Comparison of ENCODE assay signal across 27 cellular contexts in genomic region chr4:15531792-15532191, GRCh38.
"Had no signal": no experiment of that assay in that cellular context is flagged by ENCODE, and none has a peak within 500 bp of the region (broad histone marks: within the 10 kb centered on the region; RNA-seq: fewer than 3 reads in every experiment).

No MANE protein-coding gene starts in this region.

- H3K27ac ChIP-seq: brain microvascular endothelial cell, coronary artery, dorsolateral prefrontal cortex, esophagus muscularis mucosa, foreskin keratinocyte, gastrocnemius medialis, WERI-Rb-1 had no signal

- DNase-seq: activated B cell treated with CpG ODN at 0.5 μM for 24 hours; activated CD4-positive, alpha-beta T cell treated with anti-CD3 and anti-CD28 coated beads for 48 hours; activated CD4-positive, alpha-beta T cell treated with anti-CD3 and anti-CD28 coated beads, Interleukin-2, amount 50 U/mL, for 1 hour; activated CD4-positive, alpha-beta T cell treated with anti-CD3 and anti-CD28 coated beads, Interleukin-2, amount 50 U/mL, for 48 hours; activated CD8-positive, alpha-beta memory T cell treated with anti-CD3 and anti-CD28 coated beads for 24 hours; activated CD8-positive, alpha-beta T cell treated with anti-CD3 and anti-CD28 coated beads for 36 hours; activated effector memory CD4-positive, alpha-beta T cell treated with Interleukin-2 at 50 U/mL for 16 hours; activated gamma-delta T cell treated with Interleukin-2 at 50 U/mL for 16 hours; activated naive CD4-positive, alpha-beta T cell treated with anti-CD3 and anti-CD28 coated beads, Interleukin-2, amount 50 U/mL, for 16 hours; activated naive CD4-positive, alpha-beta T cell treated with Interleukin-2 at 50 U/mL for 16 hours; activated T-cell treated with anti-CD3 and anti-CD28 coated beads, Interleukin-2, amount 50 U/mL, for 4 hours; amniotic stem cell; anterior cingulate cortex; brain microvascular endothelial cell; dorsolateral prefrontal cortex; effector memory CD4-positive, alpha-beta T cell; endodermal cell; foreskin keratinocyte; gastrocnemius medialis; T-helper 2 cell; WERI-Rb-1 had no signal

- H3K4me1 ChIP-seq: foreskin keratinocyte had no signal

- FAIRE-seq: astrocyte, bronchial epithelial cell had no signal

- H3K36me3 ChIP-seq: gastrocnemius medialis, WERI-Rb-1 had no signal

- H3K4me3 ChIP-seq: coronary artery, dorsolateral prefrontal cortex, esophagus muscularis mucosa, gastrocnemius medialis had no signal

- H3K9me3 ChIP-seq: esophagus muscularis mucosa, gastrocnemius medialis had no signal

- H3K27me3 ChIP-seq: brain microvascular endothelial cell, dorsolateral prefrontal cortex, esophagus muscularis mucosa, foreskin keratinocyte, gastrocnemius medialis had no signal

- ATAC-seq: activated CD4-positive, CD25-positive, alpha-beta regulatory T cell treated with anti-CD3 and anti-CD28 coated beads, Interleukin-2, amount 50 U/mL, for 24 hours; activated CD8-positive, alpha-beta T cell treated with anti-CD3 and anti-CD28 coated beads for 36 hours; activated T-cell treated with anti-CD3 and anti-CD28 coated beads, Interleukin-2, amount 50 U/mL, for 4 hours; activated T-helper 17 cell treated with anti-CD3 and anti-CD28 coated beads, Interleukin-2, amount 50 U/mL, for 72 hours; foreskin keratinocyte; gastrocnemius medialis had no signal
